In the genomic region with DNA sequence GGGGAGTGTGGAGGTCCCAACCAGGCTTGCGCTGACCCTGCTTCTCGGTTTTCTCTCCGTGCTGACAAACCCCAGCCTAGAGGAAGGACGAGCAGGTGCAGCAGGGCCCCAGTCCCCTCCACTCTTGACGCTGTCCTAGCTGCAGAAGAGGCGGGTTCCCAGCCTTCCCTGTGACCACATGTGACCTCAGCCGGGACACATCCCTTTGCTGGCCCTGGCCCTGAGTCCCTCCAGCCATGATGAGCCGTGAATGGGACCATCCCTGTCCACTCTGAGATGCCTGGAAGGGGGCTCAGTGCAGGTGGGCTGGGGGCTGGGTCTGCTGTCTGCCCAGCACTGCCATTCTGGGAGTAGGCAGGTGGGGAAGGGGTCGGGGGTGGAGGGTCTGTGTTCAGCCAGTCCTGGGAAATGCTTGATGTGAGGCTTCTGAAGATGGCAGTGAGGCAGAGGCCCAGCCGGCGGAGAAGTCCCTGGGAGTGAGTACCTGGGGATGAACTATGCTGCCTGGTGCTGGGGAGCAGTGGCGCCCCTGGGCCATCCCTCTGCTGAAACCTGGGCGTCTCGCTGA, we compare ENCODE assay signal across 8 cellular contexts. TPM values are rescaled to one million over a fixed set of nuclear protein-coding genes. Genes with fewer than 3 reads are reported as not detected.
DNase-seq lines count a peak whose midpoint lies in the region; ATAC-seq, FAIRE-seq and TF ChIP-seq lines count a peak whose summit lies in the region.

No MANE protein-coding gene starts in this region.

- H2BK5ac ChIP-seq in IMR-90 (ENCODE audit: low read depth, low read length, poor library complexity, severe bottlenecking): peak overlapping the region; percentile 92

- peak overlapping the region; percentile 92 for H4K91ac ChIP-seq in IMR-90 (ENCODE audit: insufficient read depth, low read depth, low read length)

- intact Hi-C loops in Caco-2 (cut with micrococcal nuclease; ENCODE audit: unreplicated experiment): loop anchor here (10.0 kb wide), 1 partner anchor 96 kb away; the partner anchor contains the start of gene SPIRE2
- intact Hi-C loops in IMR-90 (cut with micrococcal nuclease): loop anchor here (10.0 kb wide), 1 partner anchor 104 kb away; no protein-coding TSS in a partner anchor

- peak overlapping the region; percentile 91 for H3K4ac ChIP-seq in IMR-90 (ENCODE audit: low read depth, low read length)

- H3K9ac ChIP-seq in IMR-90 (ENCODE audit: low read depth, low read length): peak overlapping the region; percentile 70
- no peak overlapping the region for H3K9ac ChIP-seq in neural progenitor cell

- peak overlapping the region; percentile 74 for H3K18ac ChIP-seq in IMR-90 (ENCODE audit: low read depth, low read length)

- FAIRE-seq in H54 (lab: Jason Lieb, UNC): no peak

- H3K23ac ChIP-seq in IMR-90 (ENCODE audit: low read depth, low read length): peak overlapping the region; percentile 82

- H3K79me1 ChIP-seq in IMR-90 (ENCODE audit: low read depth in 1 of 2, low read length in 2 of 2): peaks cover 0 to 62% of the 10 kb centered on the region in 2 experiments; a peak in 3 of 4 replicates

- no peaks in the 10 kb centered on the region for H3K36me3 ChIP-seq in Caco-2 (ENCODE audit: control insufficient read depth, insufficient read depth, low read length)
- H3K36me3 ChIP-seq in IMR-90 (ENCODE audit: control insufficient read depth, insufficient read depth, low read length): no peaks in the 10 kb centered on the region
- no peaks in the 10 kb centered on the region for H3K36me3 ChIP-seq in neural progenitor cell

- H3K27me3 Mint-ChIP-seq in Caco-2 (ENCODE audit: insufficient read depth, unreplicated experiment): no peaks in the 10 kb centered on the region
- peaks cover 15% of the 10 kb centered on the region for H3K27me3 Mint-ChIP-seq in neural progenitor cell (ENCODE audit: insufficient read depth, low read depth)
- H3K27me3 Mint-ChIP-seq in activated CD8-positive, alpha-beta T cell treated with anti-CD3 and anti-CD28 coated beads, Interleukin-2, amount 10 ng/mL, durations not matched to agents 7 days and 5 days (ENCODE audit: low read depth): peaks cover 42% of the 10 kb centered on the region

- BruUV-seq in Caco-2 (replicated peaks; lab: Mats Ljungman, UMichigan) (no TSS peak), IMR-90 (replicated peaks; lab: Mats Ljungman, UMichigan) (no TSS peak)

- 42% methylated on average over 9 of the region's 14 CpGs; no CpG with 5 or more reads in 1 of the 2 experiments for WGBS in IMR-90 (ENCODE audit: extremely low coverage in 2 of 2, insufficient read length in 1 of 2), 2 experiments

- peak overlapping the region; percentile 97 for H3K27ac ChIP-seq in IMR-90 (ENCODE audit: insufficient read depth, low read length)
- peak overlapping the region; percentile 22 to 92 for H3K27ac ChIP-seq in coronary artery
- H3K27ac ChIP-seq in neural progenitor cell: no peak overlapping the region
- no peak overlapping the region for H3K27ac ChIP-seq in caudate nucleus (ENCODE audit: low read depth, low read length)

- no peak for ATAC-seq in IMR-90 (ENCODE audit: low read depth)
- no peak for ATAC-seq in activated CD8-positive, alpha-beta T cell treated with anti-CD3 and anti-CD28 coated beads, Interleukin-2, amount 10 ng/mL, durations not matched to agents 7 days and 5 days

- H3K4me3 ChIP-seq in Caco-2 (ENCODE audit: low read depth, low read length): no peak overlapping the region
- no peak overlapping the region for H3K4me3 ChIP-seq in IMR-90 (ENCODE audit: insufficient read depth, low read depth, low read length)
- peak overlapping the region; percentile 81 for H3K4me3 ChIP-seq in coronary artery
- H3K4me3 ChIP-seq in neural progenitor cell: peak overlapping the region; percentile 68

- peak overlapping the region; percentile 68 for H3K56ac ChIP-seq in IMR-90 (ENCODE audit: extremely low read depth, insufficient read depth, low read length)

- CTCF ChIA-PET in Caco-2 (lab: Charles Lee): interaction anchor here (1.1 kb wide), 1 partner anchor 11 kb away, joined by 9 read pairs; no protein-coding TSS in a partner anchor
- CTCF ChIA-PET in IMR-90 (lab: Yijun Ruan, JAX): interaction anchor here (0.9 kb wide), 1 partner anchor 11 kb away, joined by 3 read pairs; no protein-coding TSS in a partner anchor
- CTCF ChIA-PET in activated CD8-positive, alpha-beta T cell treated with anti-CD3 and anti-CD28 coated beads, Interleukin-2, amount 10 ng/mL, durations not matched to agents 7 days and 5 days (lab: Charles Lee): interaction anchor here (1.1 to 1.9 kb wide), 2 partner anchors 11 kb away, joined by 4 to 9 read pairs; no protein-coding TSS in a partner anchor

- DNase-seq in Caco-2: no peak
- DNase-seq in IMR-90: no peak
- DNase-seq in coronary artery (ENCODE audit: low spot score): no peak
- DNase-seq in neural progenitor cell (ENCODE audit: low spot score): peak; percentile 36
- DNase-seq in caudate nucleus (lab: John Stamatoyannopoulos, UW): no peak
- no peak for DNase-seq in activated CD8-positive, alpha-beta T cell treated with anti-CD3 and anti-CD28 coated beads, Interleukin-2, amount 10 ng/mL, durations not matched to agents 7 days and 5 days
- DNase-seq in NCI-H226: no peak
- DNase-seq in H54 (ENCODE audit: insufficient read length, low spot score): no peak

- H3K4me1 ChIP-seq in Caco-2 (peaks cover 40% of the 10 kb centered on the region), IMR-90 (ENCODE audit: control insufficient read depth, insufficient read depth, low read length) (peaks cover 27% of the 10 kb centered on the region), neural progenitor cell (peaks cover 47% of the 10 kb centered on the region)

- peaks cover 63% of the 10 kb centered on the region for H3F3A ChIP-seq in neural progenitor cell (ENCODE audit: low read depth)

- TF ChIP-seq POLR2A in IMR-90 (IDR thresholded peaks at IDR 0.05; ENCODE audit: low read depth, low read length): no peak
- TF ChIP-seq POLR2A in H54 (IDR thresholded peaks at IDR 0.05; ENCODE audit: low read depth, low read length): no peak

- peak overlapping the region; percentile 87 for H2AK9ac ChIP-seq in IMR-90 (replicated peaks; ENCODE audit: low read depth, low read length, poor library complexity)

- peaks cover 42% of the 10 kb centered on the region for H3K36me3 Mint-ChIP-seq in Caco-2 (ENCODE audit: insufficient read depth, unreplicated experiment)
- H3K36me3 Mint-ChIP-seq in neural progenitor cell: peaks cover 4% of the 10 kb centered on the region
- H3K36me3 Mint-ChIP-seq in activated CD8-positive, alpha-beta T cell treated with anti-CD3 and anti-CD28 coated beads, Interleukin-2, amount 10 ng/mL, durations not matched to agents 7 days and 5 days (ENCODE audit: low read depth): no peaks in the 10 kb centered on the region

- H3K27me3 ChIP-seq in Caco-2 (replicated peaks; ENCODE audit: control insufficient read depth, insufficient read depth, low read length) (0 out of 2 replicates have a peak, but pooled peaks cover 2% of the 10 kb centered on the region), IMR-90 (ENCODE audit: control insufficient read depth, insufficient read depth, low read length) (no peaks in the 10 kb centered on the region), neural progenitor cell (peaks cover 30% of the 10 kb centered on the region)

- in situ Hi-C loops in IMR-90 (cut with MboI; ENCODE audit: low sequenced_read_pairs): no loop called here

- H4K8ac ChIP-seq in IMR-90 (ENCODE audit: low read depth in 2 of 2, low read length in 2 of 2): peak overlapping the region; percentile 96 to 97

- H2BK120ac ChIP-seq in IMR-90 (ENCODE audit: low read depth, low read length): peak overlapping the region; percentile 89

- H2BK15ac ChIP-seq in IMR-90 (ENCODE audit: low read depth, low read length): peak overlapping the region; percentile 75; the same call in 1 of the 3 replicates

- dilution Hi-C loops in IMR-90 (cut with HindIII; ENCODE audit: low sequenced_read_pairs, unreplicated experiment): no loop called here

- peak overlapping the region; percentile 84 for H2AFZ ChIP-seq in IMR-90 (replicated peaks; ENCODE audit: low read length, poor library complexity)
- H2AFZ ChIP-seq in neural progenitor cell (replicated peaks): no peak overlapping the region

- peak overlapping the region; percentile 85 for H3K14ac ChIP-seq in IMR-90 (replicated peaks; ENCODE audit: low read depth, low read length)

- POLR2A ChIA-PET in Caco-2 (lab: Charles Lee) (no interaction called here), IMR-90 (lab: Charles Lee; ENCODE audit: unreplicated experiment) (interaction anchor here (0.5 kb wide), 1 partner anchor 13 kb away, joined by 5 read pairs; no protein-coding TSS in a partner anchor)
- POLR2A ChIA-PET in activated CD8-positive, alpha-beta T cell treated with anti-CD3 and anti-CD28 coated beads, Interleukin-2, amount 10 ng/mL, durations not matched to agents 7 days and 5 days (lab: Charles Lee): interaction anchor here (0.5 to 1.8 kb wide), 4 partner anchors 36 to 52 kb away, joined by 3 to 5 read pairs (median 4); partner anchors contain the start of gene TCF25

- H3K9me3 ChIP-seq in Caco-2 (no peaks in the 10 kb centered on the region), IMR-90 (ENCODE audit: control insufficient read depth, insufficient read depth, low read length) (no peaks in the 10 kb centered on the region), neural progenitor cell (ENCODE audit: low read depth) (no peaks in the 10 kb centered on the region)

- peak overlapping the region; percentile 100 for H2AK5ac ChIP-seq in IMR-90 (ENCODE audit: low read depth, low read length)

- H3K27ac Mint-ChIP-seq in Caco-2 (ENCODE audit: unreplicated experiment) (no peak overlapping the region), neural progenitor cell (no peak overlapping the region)
- no peak overlapping the region for H3K27ac Mint-ChIP-seq in activated CD8-positive, alpha-beta T cell treated with anti-CD3 and anti-CD28 coated beads, Interleukin-2, amount 10 ng/mL, durations not matched to agents 7 days and 5 days

- H3K4me2 ChIP-seq in IMR-90 (ENCODE audit: low read depth, low read length): peak overlapping the region; percentile 71
- H3K4me2 ChIP-seq in neural progenitor cell: peak overlapping the region; percentile 92

- peaks cover 20% of the 10 kb centered on the region for H3K9me1 ChIP-seq in IMR-90 (ENCODE audit: insufficient read depth, low read length)

- TF ChIP-seq CTCF in Caco-2 (IDR thresholded peaks at IDR 0.05; ENCODE audit: insufficient read depth in 1 of 2, low read depth in 1 of 2, low read length in 1 of 2, severe bottlenecking in 1 of 2, unreplicated experiment in 1 of 2) (no peak), IMR-90 (conservative IDR thresholded peaks at IDR 0.05; ENCODE audit: low read depth, low read length) (no peak), coronary artery (IDR thresholded peaks at IDR 0.05) (no peak), neural progenitor cell (IDR thresholded peaks at IDR 0.05) (no peak)

- H4K5ac ChIP-seq in IMR-90 (ENCODE audit: low read depth, low read length): peak overlapping the region; percentile 89

- H3K4me3 Mint-ChIP-seq in Caco-2 (ENCODE audit: unreplicated experiment) (peak overlapping the region; percentile 85), neural progenitor cell (peak overlapping the region; percentile 93)
- H3K4me3 Mint-ChIP-seq in activated CD8-positive, alpha-beta T cell treated with anti-CD3 and anti-CD28 coated beads, Interleukin-2, amount 10 ng/mL, durations not matched to agents 7 days and 5 days: no peak overlapping the region

- no peaks in the 10 kb centered on the region for H3K79me2 ChIP-seq in neural progenitor cell (ENCODE audit: low read depth)

- peaks cover 25% of the 10 kb centered on the region for H4K20me1 ChIP-seq in IMR-90 (ENCODE audit: insufficient read depth, low read length)
- H4K20me1 ChIP-seq in neural progenitor cell (ENCODE audit: low read depth): peaks cover 24% of the 10 kb centered on the region

- peaks cover 6% of the 10 kb centered on the region for H3K4me1 Mint-ChIP-seq in Caco-2 (ENCODE audit: low read depth, unreplicated experiment)
- H3K4me1 Mint-ChIP-seq in neural progenitor cell: peaks cover 26% of the 10 kb centered on the region
- H3K4me1 Mint-ChIP-seq in activated CD8-positive, alpha-beta T cell treated with anti-CD3 and anti-CD28 coated beads, Interleukin-2, amount 10 ng/mL, durations not matched to agents 7 days and 5 days (ENCODE audit: low read depth): peaks cover 54% of the 10 kb centered on the region

- H3K9me3 Mint-ChIP-seq in Caco-2 (ENCODE audit: unreplicated experiment) (no peaks in the 10 kb centered on the region), neural progenitor cell (no peaks in the 10 kb centered on the region)
- no peaks in the 10 kb centered on the region for H3K9me3 Mint-ChIP-seq in activated CD8-positive, alpha-beta T cell treated with anti-CD3 and anti-CD28 coated beads, Interleukin-2, amount 10 ng/mL, durations not matched to agents 7 days and 5 days (ENCODE audit: insufficient read depth)

- peak overlapping the region; percentile 50 for H2BK20ac ChIP-seq in IMR-90 (ENCODE audit: low read depth, low read length)

- TF ChIP-seq RAD21 in IMR-90 (IDR thresholded peaks at IDR 0.05; ENCODE audit: low read length): no peak

RNA-seq across cellular contexts. Expression of gene TUBB3, which starts 1.9 kb away (rescaled TPM):
- total RNA-seq in Caco-2 (2022) (31.3 and 37.5 TPM in 2 replicates), IMR-90 (2012; rRNA removed) (311 and 337 TPM in 2 replicates), neural progenitor cell (ENCODE audit: low replicate concordance) (41.4 and 107 TPM in 2 replicates)
- polyA plus RNA-seq in IMR-90 (2012; rRNA removed): 410 and 428 TPM in 2 replicates
- 269 and 452 TPM in 2 replicates for polyA plus RNA-seq in IMR-90 (2012; cell fraction: cytosol; rRNA removed)
- 172 and 406 TPM in 2 replicates for polyA plus RNA-seq in IMR-90 (2012; cell fraction: nucleus; rRNA removed; ENCODE audit: low replicate concordance)
- total RNA-seq in activated CD8-positive, alpha-beta T cell treated with anti-CD3 and anti-CD28 coated beads, Interleukin-2, amount 10 ng/mL, durations not matched to agents 7 days and 5 days: 1 to 10 TPM; 1.1 to 1.3 TPM

RNA-seq across cellular contexts. Expression of gene MC1R, which starts 2.6 kb away (rescaled TPM):
- total RNA-seq in Caco-2 (2022) (5.6 and 6.5 TPM in 2 replicates), IMR-90 (2012; rRNA removed) (3.8 and 4.4 TPM in 2 replicates), neural progenitor cell (ENCODE audit: low replicate concordance) (1.7 and 5.5 TPM in 2 replicates)
- polyA plus RNA-seq in IMR-90 (2012; rRNA removed): 9.5 TPM in 2 replicates
- polyA plus RNA-seq in IMR-90 (2012; cell fraction: cytosol; rRNA removed): 3.3 and 6.2 TPM in 2 replicates
- polyA plus RNA-seq in IMR-90 (2012; cell fraction: nucleus; rRNA removed; ENCODE audit: low replicate concordance): 49.5 and 79.2 TPM in 2 replicates
- total RNA-seq in activated CD8-positive, alpha-beta T cell treated with anti-CD3 and anti-CD28 coated beads, Interleukin-2, amount 10 ng/mL, durations not matched to agents 7 days and 5 days: 1 to 10 TPM; 4.7 to 5.0 TPM

RNA-seq across cellular contexts. Expression of gene DEF8, which starts 27.3 kb away (rescaled TPM):
- total RNA-seq in Caco-2 (2022) (132 and 145 TPM in 2 replicates), IMR-90 (2012; rRNA removed) (129 and 134 TPM in 2 replicates), neural progenitor cell (ENCODE audit: low replicate concordance) (55.1 and 101 TPM in 2 replicates)
- polyA plus RNA-seq in IMR-90 (2012; rRNA removed): 141 and 160 TPM in 2 replicates
- 177 and 213 TPM in 2 replicates for polyA plus RNA-seq in IMR-90 (2012; cell fraction: cytosol; rRNA removed)
- polyA plus RNA-seq in IMR-90 (2012; cell fraction: nucleus; rRNA removed; ENCODE audit: low replicate concordance): 286 and 445 TPM in 2 replicates
- 10 to 100 TPM; 19.8 to 25.7 TPM for total RNA-seq in activated CD8-positive, alpha-beta T cell treated with anti-CD3 and anti-CD28 coated beads, Interleukin-2, amount 10 ng/mL, durations not matched to agents 7 days and 5 days

RNA-seq across cellular contexts. Expression of gene TCF25, which starts 47.8 kb away (rescaled TPM):
- total RNA-seq in Caco-2 (2022) (196 and 244 TPM in 2 replicates), IMR-90 (2012; rRNA removed) (119 and 127 TPM in 2 replicates), neural progenitor cell (ENCODE audit: low replicate concordance) (95.6 and 127 TPM in 2 replicates)
- polyA plus RNA-seq in IMR-90 (2012; rRNA removed): 184 and 199 TPM in 2 replicates
- 143 and 185 TPM in 2 replicates for polyA plus RNA-seq in IMR-90 (2012; cell fraction: cytosol; rRNA removed)
- polyA plus RNA-seq in IMR-90 (2012; cell fraction: nucleus; rRNA removed; ENCODE audit: low replicate concordance): 445 and 688 TPM in 2 replicates
- 100 to 1,000 TPM; 169 to 178 TPM for total RNA-seq in activated CD8-positive, alpha-beta T cell treated with anti-CD3 and anti-CD28 coated beads, Interleukin-2, amount 10 ng/mL, durations not matched to agents 7 days and 5 days

Comparison
In these comparisons a context has a peak if more than half of its experiments do, and no peak if none do; other contexts are left out.
1. H3K4me3 ChIP-seq: peak in coronary artery (single experiment) and neural progenitor cell (single experiment); none in Caco-2 (single experiment) and IMR-90 (single experiment).
2. H3K27ac ChIP-seq: peak in IMR-90 (single experiment) and coronary artery (2 of 2); none in neural progenitor cell (single experiment) and caudate nucleus (single experiment).
3. RNA of gene TUBB3, which starts 1.9 kb away (total RNA-seq): 311 to 337 TPM in IMR-90, 41.4 to 107 TPM in neural progenitor cell and 31.3 to 37.5 TPM in Caco-2; 1.1 to 1.3 TPM in activated CD8-positive, alpha-beta T cell treated with anti-CD3 and anti-CD28 coated beads, Interleukin-2, amount 10 ng/mL, durations not matched to agents 7 days and 5 days; every median in the first group is over 10 times any median in the second.